In the genomic region with DNA sequence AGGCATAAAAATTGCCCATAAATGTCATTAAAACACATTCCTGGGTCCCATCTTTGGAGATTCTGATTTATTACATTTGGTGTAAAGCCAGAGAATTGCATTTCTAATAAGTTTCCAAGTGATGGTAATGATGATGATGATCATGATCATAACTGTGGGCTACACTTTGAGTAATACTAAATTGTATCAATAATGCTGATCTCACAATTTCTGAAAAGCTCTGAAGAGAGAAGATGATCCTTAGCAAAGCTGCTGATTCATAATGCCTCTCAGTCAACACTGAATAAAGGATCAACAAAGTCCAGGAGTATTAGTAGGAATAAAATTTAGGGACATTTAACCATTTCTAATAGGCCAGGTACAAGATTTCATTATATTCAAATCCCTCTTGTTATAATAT, we compare ENCODE assay signal across 29 cellular contexts.
"Had no signal": no experiment of that assay in that cellular context is flagged by ENCODE, and none has a peak within 500 bp of the region (broad histone marks: within the 10 kb centered on the region; RNA-seq: fewer than 3 reads in every experiment).

No MANE protein-coding gene starts in this region.

- H3K4me3 Mint-ChIP-seq: stimulated activated effector memory CD8-positive, alpha-beta T cell treated with anti-CD3 and anti-CD28 coated beads, Interleukin-12 subunit alpha, Interleukin-12 subunit beta, amount 100 ng/mL, for 72 hours; stimulated activated memory B cell treated with anti-CD40 and anti-IgM and Interleukin-4, amounts not matched to agents 10 μg/mL and 1 μg/mL and 100 μg/mL, for 72 hours; stimulated activated naive B cell treated with anti-CD40 and anti-IgM and Interleukin-4, amounts not matched to agents 10 μg/mL and 1 μg/mL and 100 μg/mL, for 72 hours; stimulated activated naive CD8-positive, alpha-beta T cell treated with anti-CD3 and anti-CD28 coated beads, Interleukin-15, amount 100 ng/mL, for 72 hours; stimulated activated naive CD8-positive, alpha-beta T cell treated with anti-CD3 and anti-CD28 coated beads, Interleukin-15, Interleukin-2, amounts not matched to agents 100 ng/mL and 50 ng/mL, for 24 hours; type B pancreatic cell had no signal

- H3K36me3 Mint-ChIP-seq: stimulated activated effector memory CD8-positive, alpha-beta T cell treated with anti-CD3 and anti-CD28 coated beads, Interleukin-12 subunit alpha, Interleukin-12 subunit beta, amount 100 ng/mL, for 72 hours; stimulated activated memory B cell treated with anti-CD40 and anti-IgM and Interleukin-4, amounts not matched to agents 10 μg/mL and 1 μg/mL and 100 μg/mL, for 72 hours; stimulated activated naive B cell treated with anti-CD40 and anti-IgM and Interleukin-4, amounts not matched to agents 10 μg/mL and 1 μg/mL and 100 μg/mL, for 72 hours; type B pancreatic cell had no signal

- H3K9me3 Mint-ChIP-seq: stimulated activated memory B cell treated with anti-CD40 and anti-IgM and Interleukin-4, amounts not matched to agents 10 μg/mL and 1 μg/mL and 100 μg/mL, for 72 hours; stimulated activated naive CD8-positive, alpha-beta T cell treated with anti-CD3 and anti-CD28 coated beads, Interleukin-15, amount 100 ng/mL, for 72 hours; type B pancreatic cell had no signal

- DNase-seq: stimulated activated CD4-positive, alpha-beta T cell treated with anti-CD3 and anti-CD28 coated beads, Interleukin-2, amount 100 ng/mL, for 48 hours; stimulated activated CD4-positive, alpha-beta T cell treated with anti-CD3 and anti-CD28 coated beads, Interleukin-4, amount 100 ng/mL, for 1 hour; stimulated activated CD4-positive, alpha-beta T cell treated with anti-CD3 and anti-CD28 coated beads, Interleukin-4, amount 100 ng/mL, for 24 hours; stimulated activated CD4-positive, alpha-beta T cell treated with anti-CD3 and anti-CD28 coated beads, Interleukin-4, amount 100 ng/mL, for 4 hours; stimulated activated CD8-positive, alpha-beta memory T cell treated with anti-CD3 and anti-CD28 coated beads, Interleukin-4, amount 100 ng/mL, for 48 hours; stimulated activated naive B cell treated with anti-CD40 and anti-IgM and Interleukin-4, amounts not matched to agents 10 μg/mL and 1 μg/mL and 100 μg/mL, for 72 hours; stimulated activated naive CD4-positive, alpha-beta T cell; stimulated activated naive CD4-positive, alpha-beta T cell treated with Interleukin-2 at 50 U/mL for 16 hours; stimulated activated naive CD8-positive, alpha-beta T cell treated with anti-CD3 and anti-CD28 coated beads, Interleukin-15, amount 100 ng/mL, for 72 hours; stimulated activated naive CD8-positive, alpha-beta T cell treated with anti-CD3 and anti-CD28 coated beads, Interleukin-15, Interleukin-2, amounts not matched to agents 100 U/mL and 50 U/mL, for 24 hours; stomach; substantia nigra; testis; thyroid gland; tibial artery; transverse colon; trophoblast cell; upper lobe of left lung; upper lobe of right lung; uterus had no signal

- H3K27me3 ChIP-seq: stomach, suprapubic skin, testis, thyroid gland, tibial artery, tibial nerve, transverse colon, upper lobe of left lung, upper lobe of right lung, uterus, vagina had no signal

- H3K4me3 ChIP-seq: stomach, suprapubic skin, testis, thoracic aorta, thyroid gland, tibial artery, tibial nerve, transverse colon, upper lobe of left lung, upper lobe of right lung, uterus, vagina had no signal

- H3K4me1 ChIP-seq: stomach, suprapubic skin, testis, thyroid gland, tibial artery, tibial nerve, transverse colon, upper lobe of left lung, upper lobe of right lung, uterus, vagina had no signal

- H3K27me3 Mint-ChIP-seq: stimulated activated memory B cell treated with anti-CD40 and anti-IgM and Interleukin-4, amounts not matched to agents 10 μg/mL and 1 μg/mL and 100 μg/mL, for 72 hours; stimulated activated naive B cell treated with anti-CD40 and anti-IgM and Interleukin-4, amounts not matched to agents 10 μg/mL and 1 μg/mL and 100 μg/mL, for 72 hours; stimulated activated naive CD8-positive, alpha-beta T cell treated with anti-CD3 and anti-CD28 coated beads, Interleukin-15, amount 100 ng/mL, for 72 hours; stimulated activated naive CD8-positive, alpha-beta T cell treated with anti-CD3 and anti-CD28 coated beads, Interleukin-15, Interleukin-2, amounts not matched to agents 100 ng/mL and 50 ng/mL, for 24 hours; type B pancreatic cell had no signal

- H3K9me3 ChIP-seq: stomach, suprapubic skin, testis, thoracic aorta, thyroid gland, tibial artery, tibial nerve, transverse colon, upper lobe of left lung, upper lobe of right lung, uterus, vagina had no signal

- H3K36me3 ChIP-seq: stomach, suprapubic skin, thoracic aorta, thyroid gland, tibial artery, tibial nerve, transverse colon, upper lobe of left lung, upper lobe of right lung, uterus, vagina had no signal

- H3K27ac Mint-ChIP-seq: stimulated activated effector memory CD8-positive, alpha-beta T cell treated with anti-CD3 and anti-CD28 coated beads, Interleukin-12 subunit alpha, Interleukin-12 subunit beta, amount 100 ng/mL, for 72 hours; stimulated activated memory B cell treated with anti-CD40 and anti-IgM and Interleukin-4, amounts not matched to agents 10 μg/mL and 1 μg/mL and 100 μg/mL, for 72 hours; stimulated activated naive B cell treated with anti-CD40 and anti-IgM and Interleukin-4, amounts not matched to agents 10 μg/mL and 1 μg/mL and 100 μg/mL, for 72 hours; stimulated activated naive CD8-positive, alpha-beta T cell treated with anti-CD3 and anti-CD28 coated beads, Interleukin-15, amount 100 ng/mL, for 72 hours; stimulated activated naive CD8-positive, alpha-beta T cell treated with anti-CD3 and anti-CD28 coated beads, Interleukin-15, Interleukin-2, amounts not matched to agents 100 ng/mL and 50 ng/mL, for 24 hours; type B pancreatic cell had no signal

- H3K27ac ChIP-seq: stomach, suprapubic skin, testis, thoracic aorta, thyroid gland, tibial artery, tibial nerve, transverse colon, upper lobe of left lung, upper lobe of right lung, uterus, vagina had no signal

- FAIRE-seq: urothelium cell line had no signal

- H3K4me1 Mint-ChIP-seq: stimulated activated effector memory CD8-positive, alpha-beta T cell treated with anti-CD3 and anti-CD28 coated beads, Interleukin-12 subunit alpha, Interleukin-12 subunit beta, amount 100 ng/mL, for 72 hours; stimulated activated memory B cell treated with anti-CD40 and anti-IgM and Interleukin-4, amounts not matched to agents 10 μg/mL and 1 μg/mL and 100 μg/mL, for 72 hours; stimulated activated naive B cell treated with anti-CD40 and anti-IgM and Interleukin-4, amounts not matched to agents 10 μg/mL and 1 μg/mL and 100 μg/mL, for 72 hours; stimulated activated naive CD8-positive, alpha-beta T cell treated with anti-CD3 and anti-CD28 coated beads, Interleukin-15, amount 100 ng/mL, for 72 hours had no signal

- ATAC-seq: stimulated activated effector memory CD8-positive, alpha-beta T cell treated with anti-CD3 and anti-CD28 coated beads, Interleukin-12 subunit alpha, Interleukin-12 subunit beta, amount 100 ng/mL, for 72 hours; stimulated activated memory B cell treated with anti-CD40 and anti-IgM and Interleukin-4, amounts not matched to agents 10 μg/mL and 1 μg/mL and 100 μg/mL, for 72 hours; stimulated activated naive B cell treated with anti-CD40 and anti-IgM and Interleukin-4, amounts not matched to agents 10 μg/mL and 1 μg/mL and 100 μg/mL, for 72 hours; stimulated activated naive CD8-positive, alpha-beta T cell treated with anti-CD3 and anti-CD28 coated beads, Interleukin-15, amount 100 ng/mL, for 72 hours; stimulated activated naive CD8-positive, alpha-beta T cell treated with anti-CD3 and anti-CD28 coated beads, Interleukin-15, Interleukin-2, amounts not matched to agents 100 U/mL and 50 U/mL, for 24 hours; upper lobe of right lung had no signal
